ENCODE assay signal across 8 cellular contexts in genomic region chr7:50791921-50792341, GRCh38. TPM values are rescaled to one million over a fixed set of nuclear protein-coding genes. Genes with fewer than 3 reads are reported as not detected.
DNase-seq lines count a peak whose midpoint lies in the region; ATAC-seq and TF ChIP-seq lines count a peak whose summit lies in the region.

No MANE protein-coding gene starts in this region.

- no peak overlapping the region for H3K27ac ChIP-seq in neural cell (ENCODE audit: low read length)

- no peak for ATAC-seq in stimulated activated memory B cell treated with anti-CD40 and anti-IgM and Interleukin-4, amounts not matched to agents 10 μg/mL and 1 μg/mL and 100 μg/mL, for 72 hours
- ATAC-seq in HG03196 (IDR thresholded peaks at IDR 0.05; ENCODE audit: unreplicated experiment), result no peak

- peak overlapping the region; percentile 73 for H3K4me2 ChIP-seq in neural cell (ENCODE audit: low read length)

- no peaks in the 10 kb centered on the region for H4K20me1 ChIP-seq in neural cell (ENCODE audit: insufficient read depth)

- intact Hi-C loops in Caco-2 (cut with micrococcal nuclease; ENCODE audit: unreplicated experiment), result loop anchor here (2.0 to 5.0 kb wide), 3 partner anchors 60 to 210 kb away; no protein-coding TSS in a partner anchor

- TSS peak; percentile 47 for BruUV-seq in Caco-2 (replicated peaks; lab: Mats Ljungman, UMichigan)

- no peak for DNase-seq in Caco-2
- no peak for DNase-seq in NT2/D1 (ENCODE audit: low read depth, low spot score)
- DNase-seq in activated gamma-delta T cell treated with Interleukin-2 at 50 U/mL for 16 hours, result no peak
- no peak for DNase-seq in ureter (ENCODE audit: low spot score)

- H3K9ac ChIP-seq in NT2/D1 (ENCODE audit: insufficient read length, low read depth) (peak overlapping the region; percentile 83), endocrine pancreas (ENCODE audit: control insufficient read depth, insufficient read depth, low read length) (peak overlapping the region; percentile 19), neural cell (ENCODE audit: low read length) (peak overlapping the region; percentile 54)

- TF ChIP-seq CTCF in Caco-2 (IDR thresholded peaks at IDR 0.05; ENCODE audit: insufficient read depth in 1 of 2, low read depth in 1 of 2, low read length in 1 of 2, severe bottlenecking in 1 of 2, unreplicated experiment in 1 of 2), result no peak
- no peak for TF ChIP-seq CTCF in neural cell (IDR thresholded peaks at IDR 0.05; ENCODE audit: poor library complexity, severe bottlenecking)

- CTCF ChIA-PET in Caco-2 (lab: Charles Lee), result interaction anchor here (0.6 to 1.0 kb wide), 2 partner anchors 107 to 349 kb away, joined by 3 read pairs; no protein-coding TSS in a partner anchor

- no peak for TF ChIP-seq RAD21 in neural cell (conservative IDR thresholded peaks at IDR 0.05)

- H3F3A ChIP-seq in neural cell (ENCODE audit: insufficient read depth, low read length, poor library complexity, severe bottlenecking), result no peaks in the 10 kb centered on the region

- peaks cover 5% of the 10 kb centered on the region; the same call in 1 of the 2 replicates for H3K4me1 ChIP-seq in Caco-2
- peaks cover 5% of the 10 kb centered on the region for H3K4me1 ChIP-seq in NT2/D1 (ENCODE audit: insufficient read depth, insufficient read length)
- no peaks in the 10 kb centered on the region for H3K4me1 ChIP-seq in endocrine pancreas (ENCODE audit: control insufficient read depth, insufficient read depth, low read length)

- H3K4me3 ChIP-seq in Caco-2 (ENCODE audit: low read depth, low read length) (peak overlapping the region; percentile 47), NT2/D1 (ENCODE audit: insufficient read length, low read depth) (peak overlapping the region; percentile 84), endocrine pancreas (ENCODE audit: control insufficient read depth, insufficient read depth, low read length) (peak overlapping the region; percentile 60), neural cell (ENCODE audit: low read length) (peak overlapping the region; percentile 69)

- H3K9me3 ChIP-seq in Caco-2 (no peaks in the 10 kb centered on the region), NT2/D1 (ENCODE audit: insufficient read depth, low read length) (peaks cover 19% of the 10 kb centered on the region; the same call in 1 of the 2 replicates), endocrine pancreas (ENCODE audit: control insufficient read depth, low read length) (no peaks in the 10 kb centered on the region), neural cell (ENCODE audit: low read length) (peaks cover 4% of the 10 kb centered on the region)

- H3K27ac Mint-ChIP-seq in Caco-2 (ENCODE audit: unreplicated experiment), result peak overlapping the region; percentile 87
- H3K27ac Mint-ChIP-seq in stimulated activated memory B cell treated with anti-CD40 and anti-IgM and Interleukin-4, amounts not matched to agents 10 μg/mL and 1 μg/mL and 100 μg/mL, for 72 hours, result no peak overlapping the region

- TF ChIP-seq EP300 in neural cell (conservative IDR thresholded peaks at IDR 0.05; ENCODE audit: poor library complexity, severe bottlenecking), result no peak

- H3K9me3 Mint-ChIP-seq in Caco-2 (ENCODE audit: unreplicated experiment), result peaks cover 5% of the 10 kb centered on the region
- H3K9me3 Mint-ChIP-seq in stimulated activated memory B cell treated with anti-CD40 and anti-IgM and Interleukin-4, amounts not matched to agents 10 μg/mL and 1 μg/mL and 100 μg/mL, for 72 hours, result peaks cover 2% of the 10 kb centered on the region

- H3K79me2 ChIP-seq in neural cell (replicated peaks; ENCODE audit: insufficient read depth, low read length), result peaks cover 55% of the 10 kb centered on the region

- no peaks in the 10 kb centered on the region for H3K27me3 Mint-ChIP-seq in Caco-2 (ENCODE audit: insufficient read depth, unreplicated experiment)
- peaks cover 62% of the 10 kb centered on the region for H3K27me3 Mint-ChIP-seq in stimulated activated memory B cell treated with anti-CD40 and anti-IgM and Interleukin-4, amounts not matched to agents 10 μg/mL and 1 μg/mL and 100 μg/mL, for 72 hours

- peaks cover 2% of the 10 kb centered on the region; the same call in 1 of the 2 replicates for H3K36me3 ChIP-seq in Caco-2 (ENCODE audit: control insufficient read depth, insufficient read depth, low read length)
- H3K36me3 ChIP-seq in NT2/D1 (ENCODE audit: insufficient read depth, insufficient read length, low read length), result peaks cover 17% of the 10 kb centered on the region
- no peaks in the 10 kb centered on the region for H3K36me3 ChIP-seq in endocrine pancreas (ENCODE audit: control insufficient read depth, insufficient read depth, low read length)
- H3K36me3 ChIP-seq in neural cell (ENCODE audit: insufficient read depth, low read length), result no peaks in the 10 kb centered on the region

- no peaks in the 10 kb centered on the region for H3K9me2 ChIP-seq in neural cell (ENCODE audit: insufficient read depth, low read length)

- POLR2A ChIA-PET in Caco-2 (lab: Charles Lee), result no interaction called here

- H3K4me1 Mint-ChIP-seq in Caco-2 (ENCODE audit: low read depth, unreplicated experiment), result no peaks in the 10 kb centered on the region
- H3K4me1 Mint-ChIP-seq in stimulated activated memory B cell treated with anti-CD40 and anti-IgM and Interleukin-4, amounts not matched to agents 10 μg/mL and 1 μg/mL and 100 μg/mL, for 72 hours, result no peaks in the 10 kb centered on the region

- H3K4me3 Mint-ChIP-seq in Caco-2 (ENCODE audit: unreplicated experiment), result peak overlapping the region; percentile 88
- H3K4me3 Mint-ChIP-seq in stimulated activated memory B cell treated with anti-CD40 and anti-IgM and Interleukin-4, amounts not matched to agents 10 μg/mL and 1 μg/mL and 100 μg/mL, for 72 hours, result no peak overlapping the region

- H3K27me3 ChIP-seq in Caco-2 (replicated peaks; ENCODE audit: control insufficient read depth, insufficient read depth, low read length) (no peaks in the 10 kb centered on the region), NT2/D1 (ENCODE audit: insufficient read depth, insufficient read length) (peaks cover 22% of the 10 kb centered on the region), endocrine pancreas (ENCODE audit: control insufficient read depth, insufficient read depth, low read length) (no peaks in the 10 kb centered on the region), neural cell (ENCODE audit: insufficient read depth, low read depth, low read length) (peaks cover 15% of the 10 kb centered on the region)

- H3K36me3 Mint-ChIP-seq in Caco-2 (ENCODE audit: insufficient read depth, unreplicated experiment), result no peaks in the 10 kb centered on the region
- H3K36me3 Mint-ChIP-seq in stimulated activated memory B cell treated with anti-CD40 and anti-IgM and Interleukin-4, amounts not matched to agents 10 μg/mL and 1 μg/mL and 100 μg/mL, for 72 hours, result no peaks in the 10 kb centered on the region

- no peak overlapping the region for H2AFZ ChIP-seq in neural cell (ENCODE audit: low read depth, low read length)

TF ChIP-seq in neural cell, 6 proteins besides CTCF, POLR2A, EP300 and RAD21:
- no peak for TF ChIP-seq MXI1 (conservative IDR thresholded peaks at IDR 0.05; ENCODE audit: poor library complexity, severe bottlenecking)
- no peak for TF ChIP-seq REST (IDR thresholded peaks at IDR 0.05; ENCODE audit: borderline replicate concordance)
- no peak for TF ChIP-seq TAF1 (IDR thresholded peaks at IDR 0.05; ENCODE audit: low read depth)
- TF ChIP-seq POLR2AphosphoS5 (IDR thresholded peaks at IDR 0.05), result no peak
- TF ChIP-seq EZH2 (IDR thresholded peaks at IDR 0.05; ENCODE audit: borderline replicate concordance, insufficient read depth, low read length, poor library complexity, severe bottlenecking), result no peak
- TF ChIP-seq SMC3 (conservative IDR thresholded peaks at IDR 0.05; ENCODE audit: poor library complexity), result no peak
TF ChIP-seq in neural cell: peak in this region for 0.

RNA-seq across cellular contexts. Expression of gene GRB10, which starts 9.2 kb away (rescaled TPM):
- total RNA-seq in Caco-2 (2022) (79.3 and 87.2 TPM in 2 replicates), ureter (106 TPM)
- polyA plus RNA-seq in neural cell, result 62.7 and 78.4 TPM in 2 replicates
- polyA minus RNA-seq in neural cell, result 203 and 219 TPM in 2 replicates

Comparison
In these comparisons a context has a peak if more than half of its experiments do, and no peak if none do; other contexts are left out.
1. H3K9ac ChIP-seq: peak in every context shown above with its lines; median percentile 83 in NT2/D1; 54 in neural cell; 19 in endocrine pancreas.